Comparison of ENCODE assay signal across 20 cellular contexts in genomic region chr6:40485795-40486194, GRCh38.
"Had no signal": no experiment of that assay in that cellular context is flagged by ENCODE, and none has a peak within 500 bp of the region (broad histone marks: within the 10 kb centered on the region; RNA-seq: fewer than 3 reads in every experiment).

No MANE protein-coding gene starts in this region.

- H3K36me3 Mint-ChIP-seq: activated CD4-positive, alpha-beta memory T cell treated with anti-CD3 and anti-CD28 coated beads for 36 hours; activated naive CD8-positive, alpha-beta T cell treated with anti-CD3 and anti-CD28 coated beads, Interleukin-2, amount 10 ng/mL, durations not matched to agents 7 days and 5 days; T-cell had no signal

- H3K4me1 Mint-ChIP-seq: activated B cell treated with CpG ODN at 0.5 μM for 24 hours; activated naive CD8-positive, alpha-beta T cell treated with anti-CD3 and anti-CD28 coated beads, Interleukin-2, amount 10 ng/mL, durations not matched to agents 7 days and 5 days had no signal

- H3K27me3 ChIP-seq: upper lobe of left lung had no signal

- H3K4me3 Mint-ChIP-seq: activated B cell treated with CpG ODN at 0.5 μM for 24 hours; activated CD4-positive, alpha-beta memory T cell treated with anti-CD3 and anti-CD28 coated beads for 36 hours; activated naive CD4-positive, alpha-beta T cell treated with anti-CD3 and anti-CD28 coated beads for 36 hours; activated naive CD8-positive, alpha-beta T cell treated with anti-CD3 and anti-CD28 coated beads, Interleukin-2, amount 10 ng/mL, durations not matched to agents 7 days and 5 days; activated T-cell treated with anti-CD3 and anti-CD28 coated beads, Interleukin-2, amount 50 U/mL, for 72 hours; T-cell had no signal

- H3K4me3 ChIP-seq: cardiac muscle cell, heart left ventricle, prostate gland, thoracic aorta, upper lobe of left lung had no signal

- FAIRE-seq: islet of Langerhans had no signal

- DNase-seq: activated B cell treated with CpG ODN at 0.5 μM for 24 hours; activated CD4-positive, alpha-beta memory T cell treated with anti-CD3 and anti-CD28 coated beads for 36 hours; activated CD4-positive, alpha-beta T cell treated with anti-CD3 and anti-CD28 coated beads for 4 hours; activated effector memory CD4-positive, alpha-beta T cell treated with Interleukin-2 at 50 U/mL for 16 hours; activated naive CD4-positive, alpha-beta T cell treated with anti-CD3 and anti-CD28 coated beads for 36 hours; activated naive CD8-positive, alpha-beta T cell treated with anti-CD3 and anti-CD28 coated beads, Interleukin-2, amount 10 ng/mL, durations not matched to agents 7 days and 5 days; activated T-cell treated with anti-CD3 and anti-CD28 coated beads, Interleukin-2, amount 50 U/mL, for 72 hours; amniotic stem cell; cortex of kidney; heart left ventricle; occipital lobe; stimulated activated CD4-positive, alpha-beta T cell treated with anti-CD3 and anti-CD28 coated beads, Interleukin-4, amount 100 ng/mL, for 1 hour; stimulated activated naive CD4-positive, alpha-beta T cell treated with Interleukin-2 at 50 U/mL for 16 hours; T-cell; T-helper 9 cell; upper lobe of left lung had no signal

- H3K27ac Mint-ChIP-seq: activated B cell treated with CpG ODN at 0.5 μM for 24 hours; activated CD4-positive, alpha-beta memory T cell treated with anti-CD3 and anti-CD28 coated beads for 36 hours; activated naive CD4-positive, alpha-beta T cell treated with anti-CD3 and anti-CD28 coated beads for 36 hours; activated naive CD8-positive, alpha-beta T cell treated with anti-CD3 and anti-CD28 coated beads, Interleukin-2, amount 10 ng/mL, durations not matched to agents 7 days and 5 days; activated T-cell treated with anti-CD3 and anti-CD28 coated beads, Interleukin-2, amount 50 U/mL, for 72 hours; T-cell had no signal

- H3K9me3 ChIP-seq: heart left ventricle, prostate gland, thoracic aorta, upper lobe of left lung had no signal

- H3K27ac ChIP-seq: cardiac muscle cell, heart left ventricle, prostate gland, thoracic aorta, upper lobe of left lung had no signal

- H3K4me1 ChIP-seq: heart left ventricle, prostate gland, upper lobe of left lung had no signal

- H3K9me3 Mint-ChIP-seq: activated B cell treated with CpG ODN at 0.5 μM for 24 hours; activated CD4-positive, alpha-beta memory T cell treated with anti-CD3 and anti-CD28 coated beads for 36 hours; activated naive CD4-positive, alpha-beta T cell treated with anti-CD3 and anti-CD28 coated beads for 36 hours; activated naive CD8-positive, alpha-beta T cell treated with anti-CD3 and anti-CD28 coated beads, Interleukin-2, amount 10 ng/mL, durations not matched to agents 7 days and 5 days; activated T-cell treated with anti-CD3 and anti-CD28 coated beads, Interleukin-2, amount 50 U/mL, for 72 hours; T-cell had no signal

- H3K36me3 ChIP-seq: cardiac muscle cell, heart left ventricle, prostate gland, thoracic aorta, upper lobe of left lung had no signal
